ENCODE assay signal across 8 cellular contexts in the genomic region with DNA sequence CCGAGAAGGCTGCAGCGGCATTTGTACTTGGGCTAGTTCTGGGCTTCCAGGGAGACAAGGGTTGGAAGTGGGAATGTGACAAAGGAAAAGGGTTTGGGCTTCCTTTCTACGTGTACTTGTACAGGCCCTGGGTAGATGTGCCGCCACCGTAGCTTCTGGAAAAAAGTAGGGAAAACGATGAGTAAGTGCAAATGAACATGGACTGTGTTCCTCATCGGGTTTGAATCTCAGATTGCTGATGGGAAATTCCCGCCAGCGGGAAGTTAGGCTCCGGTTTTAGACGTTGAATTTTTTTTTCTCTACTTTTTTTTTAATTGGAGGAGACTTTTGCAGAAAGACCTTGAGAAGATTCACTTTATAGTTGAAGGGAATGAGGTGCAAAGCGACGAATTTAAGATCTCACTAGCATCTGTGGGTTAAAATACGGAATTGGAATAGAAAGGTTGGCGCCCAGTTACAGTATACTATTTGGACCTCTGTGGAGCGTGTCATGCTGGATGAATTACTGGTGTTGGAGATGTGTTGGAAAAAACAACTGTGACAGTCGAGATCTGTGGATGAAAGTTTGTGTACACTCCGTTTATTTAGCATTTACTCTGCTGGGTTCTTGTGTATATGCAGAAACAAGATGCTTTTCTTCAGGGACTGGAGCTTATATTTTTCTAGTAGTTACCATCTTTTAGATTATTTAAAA. TPM values are rescaled to one million over a fixed set of nuclear protein-coding genes. Genes with fewer than 3 reads are reported as not detected.
DNase-seq lines count a peak whose midpoint lies in the region; ATAC-seq and TF ChIP-seq lines count a peak whose summit lies in the region.

No MANE protein-coding gene starts in this region.

- H3K4me3 Mint-ChIP-seq in naive B cell, result peak overlapping the region in 5 of 8 donors; percentile 91 to 97 (median 96)

- H3K27me3 Mint-ChIP-seq in naive B cell, result no peaks in the 10 kb centered on the region

- peak overlapping the region in 5 of 6 donors; percentile 89 to 94 (median 92) for H3K27ac Mint-ChIP-seq in naive B cell

- H2AFZ ChIP-seq in SK-N-SH (ENCODE audit: low read depth) (no peak overlapping the region), OCI-LY1 (ENCODE audit: low read length) (no peak overlapping the region)

- peaks cover 0 to 11% of the 10 kb centered on the region in 2 donors for H3K36me3 Mint-ChIP-seq in naive B cell

- peak overlapping the region; percentile 77 to 92 for H3K4me3 ChIP-seq in SK-N-SH (ENCODE audit: low read depth in 2 of 2, low read length in 1 of 2)
- H3K4me3 ChIP-seq in OCI-LY1 (ENCODE audit: low read depth, low read length, poor library complexity, severe bottlenecking), result peak overlapping the region; percentile 79
- H3K4me3 ChIP-seq in duodenal mucosa (ENCODE audit: low read depth in 1 of 2, low read length in 2 of 2), result peak overlapping the region; percentile 90 to 94

- no peak for TF ChIP-seq RAD21 in SK-N-SH (IDR thresholded peaks at IDR 0.05; ENCODE audit: low read length)

- no peaks in the 10 kb centered on the region for H3K27me3 ChIP-seq in SK-N-SH (ENCODE audit: insufficient read depth)
- no peaks in the 10 kb centered on the region for H3K27me3 ChIP-seq in OCI-LY1 (ENCODE audit: insufficient read depth, low read length)
- no peaks in the 10 kb centered on the region for H3K27me3 ChIP-seq in duodenal mucosa (ENCODE audit: control insufficient read depth in 1 of 2, insufficient read depth in 2 of 2, low read length in 2 of 2)

- DNase-seq in SK-N-SH (no peak), naive B cell (no peak), NCI-H1105 treated with DMSO at 0.1 percent for 48 hours (lab: John Stamatoyannopoulos, UW) (no peak)

- H3K79me2 ChIP-seq in SK-N-SH (ENCODE audit: insufficient read depth) (peaks cover 66% of the 10 kb centered on the region), OCI-LY1 (ENCODE audit: insufficient read depth, low read length) (peaks cover 59% of the 10 kb centered on the region)

- no peaks in the 10 kb centered on the region for H3F3A ChIP-seq in SK-N-SH (replicated peaks; ENCODE audit: insufficient read depth)
- no peaks in the 10 kb centered on the region for H3F3A ChIP-seq in OCI-LY1 (ENCODE audit: insufficient read depth, low read length)

- H3K4me1 Mint-ChIP-seq in naive B cell, result peaks cover 37 to 60% (median 49%) of the 10 kb centered on the region in 3 donors

- no peaks in the 10 kb centered on the region for H3K9me3 Mint-ChIP-seq in naive B cell

- H3K9ac ChIP-seq in SK-N-SH (peak overlapping the region; percentile 92), OCI-LY1 (ENCODE audit: low read length) (peak overlapping the region; percentile 97), duodenal mucosa (ENCODE audit: low read depth in 1 of 2, low read length in 2 of 2) (peak overlapping the region; percentile 73 to 94)

- TF ChIP-seq EP300 in SK-N-SH (IDR thresholded peaks at IDR 0.05; ENCODE audit: borderline replicate concordance in 1 of 2, low read depth in 1 of 2, low read length in 1 of 2), result no peak

- CTCF ChIA-PET in SK-N-SH (lab: Yijun Ruan, JAX), result interaction anchor here (1.6 to 3.0 kb wide), 2 partner anchors 33 to 114 kb away, joined by 8 to 19 read pairs; no protein-coding TSS in a partner anchor

- POLR2A ChIA-PET in SK-N-SH (lab: Yijun Ruan, JAX), result interaction anchor here (0.6 to 1.2 kb wide), 3 partner anchors 14 to 86 kb away, joined by 3 read pairs; partner anchors contain the start of gene SPARC

- H3K4me2 ChIP-seq in SK-N-SH, result peak overlapping the region; percentile 91
- peak overlapping the region; percentile 98 for H3K4me2 ChIP-seq in OCI-LY1 (ENCODE audit: low read length)

- 1% methylated on average over 18 of the region's 18 CpGs for WGBS in SK-N-SH (ENCODE audit: low lambda C conversion rate)

- H3K27ac ChIP-seq in SK-N-SH (ENCODE audit: low read depth in 2 of 2, low read length in 1 of 2) (peak overlapping the region; percentile 80 to 94), OCI-LY1 (ENCODE audit: low read depth, low read length, poor library complexity, severe bottlenecking) (peak overlapping the region; percentile 73), duodenal mucosa (ENCODE audit: low read depth, low read length) (peak overlapping the region; percentile 88)

- H4K20me1 ChIP-seq in SK-N-SH (ENCODE audit: insufficient read depth) (peaks cover 59% of the 10 kb centered on the region), OCI-LY1 (ENCODE audit: insufficient read depth, low read length) (peaks cover 2% of the 10 kb centered on the region; the same call in 1 of the 2 replicates)

- H3K4me1 ChIP-seq in SK-N-SH (ENCODE audit: control insufficient read depth in 1 of 2, insufficient read depth in 2 of 2, low read depth in 1 of 2, low read length in 1 of 2), result peaks cover 22 to 31% of the 10 kb centered on the region in 2 experiments; a peak in 3 of 4 replicates
- peaks cover 57% of the 10 kb centered on the region for H3K4me1 ChIP-seq in OCI-LY1 (ENCODE audit: insufficient read depth, low read length, severe bottlenecking)
- peaks cover 21 to 33% of the 10 kb centered on the region in 2 donors for H3K4me1 ChIP-seq in duodenal mucosa (ENCODE audit: control insufficient read depth in 1 of 2, insufficient read depth in 2 of 2, low read length in 2 of 2)

- H3K9me2 ChIP-seq in SK-N-SH, result no peaks in the 10 kb centered on the region
- no peaks in the 10 kb centered on the region for H3K9me2 ChIP-seq in OCI-LY1 (ENCODE audit: low read depth, low read length)

- H3K9me3 ChIP-seq in SK-N-SH (no peaks in the 10 kb centered on the region), OCI-LY1 (ENCODE audit: low read length) (no peaks in the 10 kb centered on the region), duodenal mucosa (ENCODE audit: control insufficient read depth in 1 of 2, low read length in 2 of 2) (no peaks in the 10 kb centered on the region)

- H3K36me3 ChIP-seq in SK-N-SH (replicated peaks in 1 of 2; ENCODE audit: control insufficient read depth in 1 of 2, insufficient read depth in 2 of 2, low read length in 1 of 2), result peaks cover 15 to 20% of the 10 kb centered on the region in 2 experiments
- H3K36me3 ChIP-seq in OCI-LY1 (ENCODE audit: insufficient read depth, low read length), result peaks cover 53% of the 10 kb centered on the region
- H3K36me3 ChIP-seq in duodenal mucosa (ENCODE audit: control insufficient read depth in 1 of 2, insufficient read depth in 2 of 2, low read length in 2 of 2), result peaks cover 0 to 2% of the 10 kb centered on the region in 2 donors

- ATAC-seq in SK-N-SH treated with all-trans-retinoic acid at 6 μM for 48 hours, result no peak
- ATAC-seq in naive B cell (ENCODE audit: low read depth in 2 of 2), result no peak
- ATAC-seq in HG03469 (IDR thresholded peaks at IDR 0.05; ENCODE audit: unreplicated experiment), result no peak
- ATAC-seq in GM18520 (IDR thresholded peaks at IDR 0.05; ENCODE audit: unreplicated experiment), result no peak

- TF ChIP-seq CTCF in SK-N-SH (IDR thresholded peaks at IDR 0.05) (no peak), OCI-LY1 (IDR thresholded peaks at IDR 0.05; ENCODE audit: low read length) (no peak)

TF ChIP-seq in SK-N-SH, 30 proteins besides CTCF, POLR2A, EP300 and RAD21:
- TF ChIP-seq MAX (IDR thresholded peaks at IDR 0.05; ENCODE audit: low read depth) (peak; percentile 2; the same call in 1 of the 2 replicates), FOXJ3 (CRISPR knock-in tag; IDR thresholded peaks at IDR 0.05) (no peak), MXI1 (IDR thresholded peaks at IDR 0.05; ENCODE audit: low read depth, low read length) (peak; percentile 28; the same call in 1 of the 2 replicates), FOSL2 (IDR thresholded peaks at IDR 0.05; ENCODE audit: borderline replicate concordance, low read depth) (0 out of 2 replicates have a peak, but pooled peaks have one; percentile 4)

TF ChIP-seq in SK-N-SH treated with all-trans-retinoic acid at 6 μM for 48 hours, 23 proteins besides CTCF, POLR2A, EP300 and RAD21:
- TF ChIP-seq POU6F1 (CRISPR knock-in tag; IDR thresholded peaks at IDR 0.05; ENCODE audit: borderline replicate concordance, low read depth), result no peak
- TF ChIP-seq BACH2 (CRISPR knock-in tag; IDR thresholded peaks at IDR 0.05; ENCODE audit: borderline replicate concordance), result no peak
TF ChIP-seq in SK-N-SH treated with all-trans-retinoic acid at 6 μM for 48 hours: peak in this region for 0.

RNA-seq across cellular contexts. Expression of gene G3BP1, which starts 1.3 kb away (rescaled TPM):
- polyA plus RNA-seq in SK-N-SH (2012; rRNA removed), result 21.7 and 25.1 TPM in 2 replicates
- polyA plus RNA-seq in SK-N-SH (2012; cell fraction: cytosol; rRNA removed), result 28.6 and 28.8 TPM in 2 replicates
- 17.3 and 24.7 TPM in 2 replicates for polyA plus RNA-seq in SK-N-SH (2012; cell fraction: nucleus; rRNA removed)
- 100 to 1,000 TPM in 5 of 6 donors, 10 to 100 TPM in 1; 93.9 to 151 (median 135) TPM for polyA plus RNA-seq in naive B cell (ENCODE audit: low read depth in 6 of 6)

RNA-seq across cellular contexts. Expression of gene ATOX1, which starts 14.6 kb away (rescaled TPM):
- polyA plus RNA-seq in SK-N-SH (2012; rRNA removed), result 344 and 497 TPM in 2 replicates
- polyA plus RNA-seq in SK-N-SH (2012; cell fraction: cytosol; rRNA removed), result 405 and 434 TPM in 2 replicates
- polyA plus RNA-seq in SK-N-SH (2012; cell fraction: nucleus; rRNA removed), result 101 and 168 TPM in 2 replicates
- 10 to 100 TPM; 51.7 to 74.8 (median 59.4) TPM for polyA plus RNA-seq in naive B cell (ENCODE audit: low read depth in 6 of 6)
